ENCODE assay signal across 8 cellular contexts in genomic region chr3:87228316-87228715, GRCh38. TPM values are rescaled to one million over a fixed set of nuclear protein-coding genes. Genes with fewer than 3 reads are reported as not detected.
DNase-seq lines count a peak whose midpoint lies in the region; ATAC-seq and TF ChIP-seq lines count a peak whose summit lies in the region.

No MANE protein-coding gene starts in this region.

- DNase-seq in AG04449 (ENCODE audit: low read depth, low spot score) (no peak), breast epithelium (ENCODE audit: low spot score in 2 of 2) (no peak), iPS-NIHi7 (ENCODE audit: extremely low spot score) (no peak)
- no peak for DNase-seq in stimulated activated CD4-positive, alpha-beta T cell treated with anti-CD3 and anti-CD28 coated beads, Interleukin-12 subunit alpha, Interleukin-12 subunit beta, amount 100 ng/mL, for 4 hours

- no peaks in the 10 kb centered on the region; the same call in 1 of the 2 replicates for H3K4me1 ChIP-seq in HUES6 (ENCODE audit: control insufficient read depth, insufficient read depth, low read length)
- H3K4me1 ChIP-seq in breast epithelium = no peaks in the 10 kb centered on the region
- no peaks in the 10 kb centered on the region for H3K4me1 ChIP-seq in mucosa of stomach (ENCODE audit: control insufficient read depth, insufficient read depth, low read length)

- H3K9ac ChIP-seq in HUES6 (ENCODE audit: low read length) (no peak overlapping the region), mucosa of stomach (ENCODE audit: low read length) (peak overlapping the region; percentile 100)

- TF ChIP-seq CTCF in AG04449 (IDR thresholded peaks at IDR 0.05; ENCODE audit: insufficient read depth, low read length, missing control alignments) (no peak), breast epithelium (IDR thresholded peaks at IDR 0.05) (no peak)

- CTCF ChIA-PET in AG04449 (lab: Yijun Ruan, JAX) = interaction anchor here (1.8 kb wide), 1 partner anchor 31 kb away, joined by 6 read pairs; no protein-coding TSS in a partner anchor

- no peaks in the 10 kb centered on the region for H3K36me3 ChIP-seq in HUES6 (ENCODE audit: control insufficient read depth, insufficient read depth, low read length)
- H3K36me3 ChIP-seq in breast epithelium = no peaks in the 10 kb centered on the region
- no peaks in the 10 kb centered on the region for H3K36me3 ChIP-seq in mucosa of stomach (ENCODE audit: control insufficient read depth, insufficient read depth, low read length)

- H3K4me3 ChIP-seq in AG04449 (ENCODE audit: low read depth, low read length) = peak overlapping the region; percentile 92
- peak overlapping the region; percentile 92 for H3K4me3 ChIP-seq in HUES6 (ENCODE audit: low read depth, low read length)
- peak overlapping the region; percentile 93 to 96 (median 94) for H3K4me3 ChIP-seq in breast epithelium
- peak overlapping the region; percentile 66 for H3K4me3 ChIP-seq in mucosa of stomach (ENCODE audit: low read length)

- intact Hi-C loops in breast epithelium (cut with DNase I; ENCODE audit: low total_unique reads) = no loop called here

- ATAC-seq in HG02870 (IDR thresholded peaks at IDR 0.05; ENCODE audit: unreplicated experiment) (no peak), GM21786 (IDR thresholded peaks at IDR 0.05; ENCODE audit: unreplicated experiment) (no peak)

- H3K9me3 ChIP-seq in HUES6 (ENCODE audit: control insufficient read depth, insufficient read depth, low read depth, low read length) (peaks cover under 1% of the 10 kb centered on the region; the same call in 1 of the 2 replicates), breast epithelium (no peaks in the 10 kb centered on the region), mucosa of stomach (ENCODE audit: control insufficient read depth, low read length) (no peaks in the 10 kb centered on the region)

- no peak for TF ChIP-seq POLR2A in breast epithelium (IDR thresholded peaks at IDR 0.05)

- POLR2A ChIA-PET in AG04449 (lab: Yijun Ruan, JAX) = interaction anchor here (0.8 kb wide), 1 partner anchor 28 kb away, joined by 3 read pairs; no protein-coding TSS in a partner anchor

- H3K27me3 ChIP-seq in HUES6 (ENCODE audit: control insufficient read depth, insufficient read depth, low read length) = no peaks in the 10 kb centered on the region
- no peaks in the 10 kb centered on the region for H3K27me3 ChIP-seq in breast epithelium
- no peaks in the 10 kb centered on the region for H3K27me3 ChIP-seq in mucosa of stomach (ENCODE audit: control insufficient read depth, insufficient read depth, low read length)

- H3K27ac ChIP-seq in HUES6 (ENCODE audit: low read depth, low read length) (no peak overlapping the region), breast epithelium (peak overlapping the region; percentile 99)

RNA-seq across cellular contexts. Expression of gene CHMP2B, which starts 1.2 kb away (rescaled TPM):
- 10 to 100 TPM; 32.0 to 42.6 (median 32.4) TPM for total RNA-seq in breast epithelium

RNA-seq across cellular contexts. Expression of gene POU1F1, which starts 48.1 kb away (rescaled TPM):
- total RNA-seq in breast epithelium = not detected
